In genomic region chr6:27503436-27504030, GRCh38 we compare ENCODE assay signal across 1 cellular context.
TF ChIP-seq lines count a peak whose summit lies in the region.

No MANE protein-coding gene starts in this region.

TF ChIP-seq in HepG2, 621 proteins besides CTCF, POLR2A, EP300 and RAD21 (continued from another document and continues in another):
- TF ChIP-seq FUBP1 (CRISPR knock-in tag; IDR thresholded peaks at IDR 0.05; ENCODE audit: borderline replicate concordance) (no peak), FOXP4 (CRISPR knock-in tag; IDR thresholded peaks at IDR 0.05) (no peak), TRAFD1 (CRISPR knock-in tag; IDR thresholded peaks at IDR 0.05; ENCODE audit: borderline replicate concordance) (no peak), ARID4A (CRISPR knock-in tag; IDR thresholded peaks at IDR 0.05; ENCODE audit: borderline replicate concordance) (no peak), ZNF337 (CRISPR knock-in tag; IDR thresholded peaks at IDR 0.05; ENCODE audit: borderline replicate concordance, low read depth) (no peak), ZFP41 (CRISPR knock-in tag; IDR thresholded peaks at IDR 0.05; ENCODE audit: borderline replicate concordance) (no peak), PRMT3 (CRISPR knock-in tag; IDR thresholded peaks at IDR 0.05; ENCODE audit: borderline replicate concordance, low read depth) (0 out of 2 replicates have a peak, but pooled peaks have one; percentile 50), MATR3 (CRISPR knock-in tag; IDR thresholded peaks at IDR 0.05) (no peak), NR1H2 (CRISPR knock-in tag; IDR thresholded peaks at IDR 0.05; ENCODE audit: borderline replicate concordance, low read depth) (no peak), TOE1 (CRISPR knock-in tag; IDR thresholded peaks at IDR 0.05) (0 out of 2 replicates have a peak, but pooled peaks have one; percentile 62), HIVEP1 (CRISPR knock-in tag; IDR thresholded peaks at IDR 0.05) (no peak), ZNF501 (CRISPR knock-in tag; IDR thresholded peaks at IDR 0.05) (peak; percentile 20; the same call in 1 of the 2 replicates), SETDB1 (CRISPR knock-in tag; IDR thresholded peaks at IDR 0.05; ENCODE audit: borderline replicate concordance) (no peak), ZBTB43 (CRISPR knock-in tag; conservative IDR thresholded peaks at IDR 0.05) (no peak), FOXA1 (IDR thresholded peaks at IDR 0.05) (no peak), FOXA1 (CRISPR knock-in tag; IDR thresholded peaks at IDR 0.05) (no peak), NPAS2 (CRISPR knock-in tag; IDR thresholded peaks at IDR 0.05; ENCODE audit: borderline replicate concordance) (no peak), ZNF746 (CRISPR knock-in tag; IDR thresholded peaks at IDR 0.05) (0 out of 2 replicates have a peak, but pooled peaks have one; percentile 55), IRF2 (CRISPR knock-in tag; IDR thresholded peaks at IDR 0.05) (peak; percentile 49; the same call in 1 of the 2 replicates), KMT2A (CRISPR knock-in tag; IDR thresholded peaks at IDR 0.05) (no peak), ZFAT (CRISPR knock-in tag; conservative IDR thresholded peaks at IDR 0.05) (no peak), RBFOX2 (IDR thresholded peaks at IDR 0.05; ENCODE audit: low read depth, low read length) (no peak), SMAD1 (CRISPR knock-in tag; IDR thresholded peaks at IDR 0.05; ENCODE audit: borderline replicate concordance, low read depth) (no peak), RNF2 (conservative IDR thresholded peaks at IDR 0.05; ENCODE audit: low read depth) (no peak), MIER2 (CRISPR knock-in tag; IDR thresholded peaks at IDR 0.05) (no peak), ZNF20 (CRISPR knock-in tag; IDR thresholded peaks at IDR 0.05) (no peak), FLYWCH1 (CRISPR knock-in tag; IDR thresholded peaks at IDR 0.05) (no peak), ATM (IDR thresholded peaks at IDR 0.05; ENCODE audit: borderline replicate concordance) (no peak), GATA4 (IDR thresholded peaks at IDR 0.05; ENCODE audit: borderline replicate concordance, low read depth) (no peak), MZF1 (CRISPR knock-in tag; IDR thresholded peaks at IDR 0.05; ENCODE audit: borderline replicate concordance) (no peak), ELK4 (CRISPR knock-in tag; IDR thresholded peaks at IDR 0.05; ENCODE audit: borderline replicate concordance) (no peak), STAT5B (CRISPR knock-in tag; IDR thresholded peaks at IDR 0.05) (0 out of 2 replicates have a peak, but pooled peaks have one; percentile 48), SRSF9 (IDR thresholded peaks at IDR 0.05; ENCODE audit: borderline replicate concordance, insufficient read depth, low read depth, low read length, poor library complexity, severe bottlenecking) (no peak), ZNF569 (CRISPR knock-in tag; IDR thresholded peaks at IDR 0.05; ENCODE audit: borderline replicate concordance) (no peak), MED13 (CRISPR knock-in tag; IDR thresholded peaks at IDR 0.05) (0 out of 2 replicates have a peak, but pooled peaks have one; percentile 28), ARID2 (CRISPR knock-in tag; IDR thresholded peaks at IDR 0.05; ENCODE audit: borderline replicate concordance) (no peak), PREB (CRISPR knock-in tag; IDR thresholded peaks at IDR 0.05) (no peak), JARID2 (CRISPR knock-in tag; IDR thresholded peaks at IDR 0.05; ENCODE audit: insufficient replicate concordance) (no peak), ZNF550 (CRISPR knock-in tag; IDR thresholded peaks at IDR 0.05; ENCODE audit: borderline replicate concordance) (no peak), YY1 (IDR thresholded peaks at IDR 0.05; ENCODE audit: insufficient read depth, insufficient replicate concordance, low read depth, low read length) (no peak), MIXL1 (CRISPR knock-in tag; IDR thresholded peaks at IDR 0.05) (no peak), ZSCAN22 (CRISPR knock-in tag; IDR thresholded peaks at IDR 0.05) (no peak), MEIS1 (CRISPR knock-in tag; IDR thresholded peaks at IDR 0.05; ENCODE audit: borderline replicate concordance) (no peak), ZNF460 (CRISPR knock-in tag; IDR thresholded peaks at IDR 0.05; ENCODE audit: borderline replicate concordance) (no peak), RXRB (CRISPR knock-in tag; IDR thresholded peaks at IDR 0.05; ENCODE audit: borderline replicate concordance) (no peak; the same call in 1 of the 2 replicates), SAFB2 (CRISPR knock-in tag; IDR thresholded peaks at IDR 0.05; ENCODE audit: borderline replicate concordance, low read depth) (no peak), ZBTB46 (CRISPR knock-in tag; IDR thresholded peaks at IDR 0.05; ENCODE audit: borderline replicate concordance) (no peak), RAD51 (IDR thresholded peaks at IDR 0.05; ENCODE audit: borderline replicate concordance) (no peak), NCOA2 (CRISPR knock-in tag; IDR thresholded peaks at IDR 0.05) (no peak), ZNF383 (CRISPR knock-in tag; IDR thresholded peaks at IDR 0.05; ENCODE audit: borderline replicate concordance) (0 out of 2 replicates have a peak, but pooled peaks have one; percentile 45), TFAP4 (IDR thresholded peaks at IDR 0.05; ENCODE audit: borderline replicate concordance, low read depth) (no peak), ZNF431 (CRISPR knock-in tag; IDR thresholded peaks at IDR 0.05; ENCODE audit: borderline replicate concordance, low read depth) (no peak)
